In genomic region chr11:96271777-96272176, GRCh38 we compare ENCODE assay signal across 1 cellular context.
TF ChIP-seq lines count a peak whose summit lies in the region.

No MANE protein-coding gene starts in this region.

TF ChIP-seq in GM23338, 12 proteins besides CTCF, POLR2A, EP300 and RAD21 (continued from another document):
- no peak for TF ChIP-seq ZNF462 (CRISPR knock-in tag; IDR thresholded peaks at IDR 0.05)
- TF ChIP-seq JUNB (IDR thresholded peaks at IDR 0.05; ENCODE audit: unreplicated experiment), result no peak
- TF ChIP-seq POLR2AphosphoS5 (IDR thresholded peaks at IDR 0.05; ENCODE audit: low read depth), result no peak
- TF ChIP-seq EZH2phosphoT487 (IDR thresholded peaks at IDR 0.05; ENCODE audit: unreplicated experiment), result no peak
